ENCODE assay signal across 1 cellular context in the genomic region with DNA sequence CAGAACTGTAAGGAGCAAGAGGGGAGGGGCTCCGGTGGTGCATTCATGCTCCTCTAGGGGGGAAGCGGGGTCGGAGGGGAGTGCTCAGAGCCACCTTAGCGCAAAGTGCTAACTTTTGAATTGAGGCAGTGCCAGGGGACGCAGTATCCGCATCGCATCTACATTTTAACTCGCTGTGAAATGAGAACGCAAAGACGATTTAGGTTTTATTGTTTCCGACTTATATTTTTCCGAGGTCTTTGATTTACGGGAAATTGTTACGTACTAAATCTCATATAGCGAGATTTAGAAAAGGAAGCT.
TF ChIP-seq lines count a peak whose summit lies in the region.

No MANE protein-coding gene starts in this region.

TF ChIP-seq in HCT116, 20 proteins besides CTCF, POLR2A, EP300 and RAD21 (continued from another document):
- TF ChIP-seq, protein P1, sequence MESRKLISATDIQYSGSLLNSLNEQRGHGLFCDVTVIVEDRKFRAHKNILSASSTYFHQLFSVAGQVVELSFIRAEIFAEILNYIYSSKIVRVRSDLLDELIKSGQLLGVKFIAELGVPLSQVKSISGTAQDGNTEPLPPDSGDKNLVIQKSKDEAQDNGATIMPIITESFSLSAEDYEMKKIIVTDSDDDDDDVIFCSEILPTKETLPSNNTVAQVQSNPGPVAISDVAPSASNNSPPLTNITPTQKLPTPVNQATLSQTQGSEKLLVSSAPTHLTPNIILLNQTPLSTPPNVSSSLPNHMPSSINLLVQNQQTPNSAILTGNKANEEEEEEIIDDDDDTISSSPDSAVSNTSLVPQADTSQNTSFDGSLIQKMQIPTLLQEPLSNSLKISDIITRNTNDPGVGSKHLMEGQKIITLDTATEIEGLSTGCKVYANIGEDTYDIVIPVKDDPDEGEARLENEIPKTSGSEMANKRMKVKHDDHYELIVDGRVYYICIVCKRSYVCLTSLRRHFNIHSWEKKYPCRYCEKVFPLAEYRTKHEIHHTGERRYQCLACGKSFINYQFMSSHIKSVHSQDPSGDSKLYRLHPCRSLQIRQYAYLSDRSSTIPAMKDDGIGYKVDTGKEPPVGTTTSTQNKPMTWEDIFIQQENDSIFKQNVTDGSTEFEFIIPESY (IDR thresholded peaks at IDR 0.05; ENCODE audit: extremely low read depth, insufficient replicate concordance, low read length), result no peak
- TF ChIP-seq FOSL1 (IDR thresholded peaks at IDR 0.05; ENCODE audit: low read depth), result no peak
- no peak for TF ChIP-seq YY1 (IDR thresholded peaks at IDR 0.05; ENCODE audit: extremely low read depth, insufficient replicate concordance, low read depth, low read length)
TF ChIP-seq in HCT116: peak in this region for 0.
